In genomic region chr5:177367323-177367848, GRCh38 we compare ENCODE assay signal across 10 cellular contexts. TPM values are rescaled to one million over a fixed set of nuclear protein-coding genes. Genes with fewer than 3 reads are reported as not detected.
DNase-seq lines count a peak whose midpoint lies in the region; ATAC-seq, FAIRE-seq and TF ChIP-seq lines count a peak whose summit lies in the region.
"Had no signal": no experiment of that assay in that cellular context is flagged by ENCODE, and none has a peak within 500 bp of the region (broad histone marks: within the 10 kb centered on the region; RNA-seq: fewer than 3 reads in every experiment).

No MANE protein-coding gene starts in this region.

- FAIRE-seq in A549 (lab: Jason Lieb, UNC) = no peak

- 0 out of 3 replicates have a peak overlapping the region, but pooled peaks have one; percentile 10 for H3K4me2 ChIP-seq in A549

- POLR2A ChIA-PET in A549 (lab: Yijun Ruan, JAX) = no interaction called here

- H3K9me3 ChIP-seq in A549 (no peaks in the 10 kb centered on the region), left ventricle myocardium inferior (replicated peaks) (no peaks in the 10 kb centered on the region)

- peaks cover 5% of the 10 kb centered on the region for H3K27me3 ChIP-seq in left ventricle myocardium inferior (ENCODE audit: low read depth)

- 77% methylated on average over 34 of the region's 46 CpGs for WGBS in A549 (ENCODE audit: missing lambda C conversion rate)

- H3K27ac Mint-ChIP-seq in osteocyte (ENCODE audit: unreplicated experiment) = no peak overlapping the region
- no peak overlapping the region for H3K27ac Mint-ChIP-seq in activated T-helper 17 cell treated with anti-CD3 and anti-CD28 coated beads, Interleukin-2, amount 50 U/mL, for 72 hours

- DNase-seq in A549 (ENCODE audit: low read depth in 1 of 2, low spot score in 1 of 2) = no peak
- no peak for DNase-seq in left ventricle myocardium inferior
- DNase-seq in osteocyte (ENCODE audit: extremely low spot score, unreplicated experiment) = peak; percentile 85
- no peak for DNase-seq in globus pallidus (ENCODE audit: low spot score)
- no peak for DNase-seq in KG1 (lab: John Stamatoyannopoulos, UW)

- H3K9me3 Mint-ChIP-seq in osteocyte (ENCODE audit: unreplicated experiment) = no peaks in the 10 kb centered on the region
- H3K9me3 Mint-ChIP-seq in activated T-helper 17 cell treated with anti-CD3 and anti-CD28 coated beads, Interleukin-2, amount 50 U/mL, for 72 hours = no peaks in the 10 kb centered on the region
- H3K9me3 Mint-ChIP-seq: central memory CD8-positive, alpha-beta T cell had no signal

- TF ChIP-seq EP300 in A549 (IDR thresholded peaks at IDR 0.05) = no peak

- CTCF ChIA-PET in A549 (lab: Yijun Ruan, JAX) = interaction anchor here (0.9 to 33.9 kb wide), 8 partner anchors 12 to 89 kb away, joined by 3 to 1107 read pairs (median 9); partner anchors contain the start of genes F12, PFN3 and SLC34A1

- no peak for TF ChIP-seq CTCF in A549 (IDR thresholded peaks at IDR 0.05)
- no peak for TF ChIP-seq CTCF in VCaP (conservative IDR thresholded peaks at IDR 0.05)
- no peak for TF ChIP-seq CTCF in left ventricle myocardium inferior (IDR thresholded peaks at IDR 0.05; ENCODE audit: borderline replicate concordance)
- no peak for TF ChIP-seq CTCF in osteocyte (IDR thresholded peaks at IDR 0.05)

- no peak overlapping the region for H3K4me3 ChIP-seq in A549
- peak overlapping the region; percentile 71 for H3K4me3 ChIP-seq in left ventricle myocardium inferior

- no peak for ATAC-seq in A549
- no peak for ATAC-seq in HG02588 (IDR thresholded peaks at IDR 0.05; ENCODE audit: unreplicated experiment)
- ATAC-seq in activated T-helper 17 cell treated with anti-CD3 and anti-CD28 coated beads, Interleukin-2, amount 50 U/mL, for 72 hours (replicated peaks) = no peak

- H3K4me3 Mint-ChIP-seq in osteocyte (ENCODE audit: unreplicated experiment) = peak overlapping the region; percentile 83
- no peak overlapping the region for H3K4me3 Mint-ChIP-seq in activated T-helper 17 cell treated with anti-CD3 and anti-CD28 coated beads, Interleukin-2, amount 50 U/mL, for 72 hours
- H3K4me3 Mint-ChIP-seq: central memory CD8-positive, alpha-beta T cell had no signal

- no peaks in the 10 kb centered on the region for H3K36me3 Mint-ChIP-seq in osteocyte (ENCODE audit: unreplicated experiment)
- peaks cover 62% of the 10 kb centered on the region for H3K36me3 Mint-ChIP-seq in activated T-helper 17 cell treated with anti-CD3 and anti-CD28 coated beads, Interleukin-2, amount 50 U/mL, for 72 hours (ENCODE audit: low read depth)

- no peak for TF ChIP-seq POLR2A in A549 (IDR thresholded peaks at IDR 0.05; ENCODE audit: low read length)

- no peak overlapping the region for H3K27ac ChIP-seq in A549
- H3K27ac ChIP-seq in VCaP = peak overlapping the region; percentile 98
- peak overlapping the region; percentile 82 for H3K27ac ChIP-seq in left ventricle myocardium inferior (replicated peaks)

- H3K27me3 Mint-ChIP-seq in osteocyte (ENCODE audit: unreplicated experiment) = no peaks in the 10 kb centered on the region
- H3K27me3 Mint-ChIP-seq in activated T-helper 17 cell treated with anti-CD3 and anti-CD28 coated beads, Interleukin-2, amount 50 U/mL, for 72 hours = no peaks in the 10 kb centered on the region
- H3K27me3 Mint-ChIP-seq: central memory CD8-positive, alpha-beta T cell had no signal

- TF ChIP-seq RAD21 in A549 (conservative IDR thresholded peaks at IDR 0.05 in 1 of 2, IDR thresholded peaks at IDR 0.05 in 1 of 2) = no peak

- H3K4me1 ChIP-seq in A549 = peaks cover 20% of the 10 kb centered on the region; the same call in 2 of the 3 replicates
- H3K4me1 ChIP-seq in left ventricle myocardium inferior = peaks cover 56% of the 10 kb centered on the region

- H3K4me1 Mint-ChIP-seq in osteocyte (ENCODE audit: unreplicated experiment) = peaks cover 22% of the 10 kb centered on the region
- peaks cover 50% of the 10 kb centered on the region for H3K4me1 Mint-ChIP-seq in activated T-helper 17 cell treated with anti-CD3 and anti-CD28 coated beads, Interleukin-2, amount 50 U/mL, for 72 hours

- intact Hi-C loops in left ventricle myocardium inferior (cut with micrococcal nuclease) = no loop called here

- H3K36me3 ChIP-seq in left ventricle myocardium inferior = no peaks in the 10 kb centered on the region

TF ChIP-seq in A549, 52 proteins besides CTCF, POLR2A, EP300 and RAD21:
- TF ChIP-seq, protein P1, sequence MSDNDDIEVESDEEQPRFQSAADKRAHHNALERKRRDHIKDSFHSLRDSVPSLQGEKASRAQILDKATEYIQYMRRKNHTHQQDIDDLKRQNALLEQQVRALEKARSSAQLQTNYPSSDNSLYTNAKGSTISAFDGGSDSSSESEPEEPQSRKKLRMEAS (IDR thresholded peaks at IDR 0.05) = no peak
- TF ChIP-seq RARB (CRISPR knock-in tag; IDR thresholded peaks at IDR 0.05) (no peak), CBX8 (IDR thresholded peaks at IDR 0.05) (no peak), NFE2L2 (conservative IDR thresholded peaks at IDR 0.05; ENCODE audit: low read length) (no peak), HDAC2 (IDR thresholded peaks at IDR 0.05) (no peak), HEYL (CRISPR knock-in tag; IDR thresholded peaks at IDR 0.05) (no peak), SMC3 (IDR thresholded peaks at IDR 0.05) (no peak), BHLHE40 (IDR thresholded peaks at IDR 0.05; ENCODE audit: low read depth, low read length) (no peak), MAFK (IDR thresholded peaks at IDR 0.05; ENCODE audit: partially characterized antibody) (no peak), FOSB (CRISPR knock-in tag; IDR thresholded peaks at IDR 0.05) (no peak), PHF8 (IDR thresholded peaks at IDR 0.05; ENCODE audit: borderline replicate concordance, low read depth) (no peak), CHD2 (IDR thresholded peaks at IDR 0.05; ENCODE audit: low read length, partially characterized antibody) (no peak)
- TF ChIP-seq, protein P2, sequence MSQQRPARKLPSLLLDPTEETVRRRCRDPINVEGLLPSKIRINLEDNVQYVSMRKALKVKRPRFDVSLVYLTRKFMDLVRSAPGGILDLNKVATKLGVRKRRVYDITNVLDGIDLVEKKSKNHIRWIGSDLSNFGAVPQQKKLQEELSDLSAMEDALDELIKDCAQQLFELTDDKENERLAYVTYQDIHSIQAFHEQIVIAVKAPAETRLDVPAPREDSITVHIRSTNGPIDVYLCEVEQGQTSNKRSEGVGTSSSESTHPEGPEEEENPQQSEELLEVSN (IDR thresholded peaks at IDR 0.05; ENCODE audit: borderline replicate concordance, low read depth) = no peak

RNA-seq across cellular contexts. Expression of gene RGS14, which starts 9.7 kb away (rescaled TPM):
- 3.9 and 5.8 TPM in 2 replicates for polyA plus RNA-seq in A549 (2011; rRNA removed)
- 13.9 and 18.5 TPM in 2 replicates for polyA plus RNA-seq in A549 (2012; cell fraction: cytosol; rRNA removed)
- polyA plus RNA-seq in A549 (2012; cell fraction: nucleus; rRNA removed) = 16.1 and 18.7 TPM in 2 replicates
- 5.2 to 8.4 TPM (median 6.4 TPM) in 3 replicates for polyA plus RNA-seq in A549 (2017; fragmentation: RNase III; extraction: RNeasy Plus Mini Kit Qiagen cat#74134 plus additional on column Dnase treatment)
- polyA minus RNA-seq in A549 (2011; rRNA and poly(A)+ RNA removed) = 2.6 and 2.9 TPM in 2 replicates
- 4.6 TPM for total RNA-seq in left ventricle myocardium inferior
- total RNA-seq in osteocyte = 6.2 and 7.4 TPM in 2 replicates
- total RNA-seq in activated T-helper 17 cell treated with anti-CD3 and anti-CD28 coated beads, Interleukin-2, amount 50 U/mL, for 72 hours = 100 to 1,000 TPM in 1 of 2 donors, 10 to 100 TPM in 1; 45.5 to 102 TPM

RNA-seq across cellular contexts. Expression of gene LMAN2, which starts 15.9 kb away (rescaled TPM):
- polyA plus RNA-seq in A549 (2011; rRNA removed) (123 and 172 TPM in 2 replicates), A549 (2017; fragmentation: RNase III; extraction: RNeasy Plus Mini Kit Qiagen cat#74134 plus additional on column Dnase treatment) (207 to 222 TPM (median 210 TPM) in 3 replicates)
- polyA plus RNA-seq in A549 (2012; cell fraction: cytosol; rRNA removed) = 328 and 334 TPM in 2 replicates
- polyA plus RNA-seq in A549 (2012; cell fraction: nucleus; rRNA removed) = 418 and 431 TPM in 2 replicates
- 230 and 259 TPM in 2 replicates for polyA minus RNA-seq in A549 (2011; rRNA and poly(A)+ RNA removed)
- total RNA-seq in left ventricle myocardium inferior (60.0 TPM), osteocyte (102 and 109 TPM in 2 replicates)
- 100 to 1,000 TPM in 1 of 2 donors, 10 to 100 TPM in 1; 94.3 to 122 TPM for total RNA-seq in activated T-helper 17 cell treated with anti-CD3 and anti-CD28 coated beads, Interleukin-2, amount 50 U/mL, for 72 hours

RNA-seq across cellular contexts. Expression of gene SLC34A1, which starts 16.8 kb away (rescaled TPM):
- polyA plus RNA-seq in A549 (2011; rRNA removed) (not detected in 2 replicates), A549 (2017; fragmentation: RNase III; extraction: RNeasy Plus Mini Kit Qiagen cat#74134 plus additional on column Dnase treatment) (0.03 TPM in 2 of 3 replicates, not detected in the other)
- 0.01 TPM in 2 replicates for polyA plus RNA-seq in A549 (2012; cell fraction: cytosol; rRNA removed)
- 0.02 and 0.05 TPM in 2 replicates for polyA plus RNA-seq in A549 (2012; cell fraction: nucleus; rRNA removed)
- polyA minus RNA-seq in A549 (2011; rRNA and poly(A)+ RNA removed) = 0.12 TPM in 1 of 2 replicates, not detected in the other
- total RNA-seq in left ventricle myocardium inferior (not detected), osteocyte (not detected in 2 replicates)
- total RNA-seq in activated T-helper 17 cell treated with anti-CD3 and anti-CD28 coated beads, Interleukin-2, amount 50 U/mL, for 72 hours = 1 to 10 TPM in 1 of 2 donors, under 1 TPM in 1; 0.56 to 1.1 TPM
- total RNA-seq: mesenteric fat pad had no signal

RNA-seq across cellular contexts. Expression of gene PFN3, which starts 33.1 kb away (rescaled TPM):
- polyA plus RNA-seq in A549 (2011; rRNA removed) (not detected in 2 replicates), A549 (2017; fragmentation: RNase III; extraction: RNeasy Plus Mini Kit Qiagen cat#74134 plus additional on column Dnase treatment) (not detected in 3 replicates)
- polyA plus RNA-seq in A549 (2012; cell fraction: cytosol; rRNA removed) = 0.11 TPM in 1 of 2 replicates, not detected in the other
- polyA plus RNA-seq in A549 (2012; cell fraction: nucleus; rRNA removed) = not detected in 2 replicates
- polyA minus RNA-seq in A549 (2011; rRNA and poly(A)+ RNA removed) = not detected in 2 replicates
- total RNA-seq in left ventricle myocardium inferior (not detected), osteocyte (not detected in 2 replicates)
- not detected for total RNA-seq in activated T-helper 17 cell treated with anti-CD3 and anti-CD28 coated beads, Interleukin-2, amount 50 U/mL, for 72 hours
- total RNA-seq: mesenteric fat pad had no signal

RNA-seq across cellular contexts. Expression of gene F12, which starts 42.0 kb away (rescaled TPM):
- polyA plus RNA-seq in A549 (2011; rRNA removed) = 5.3 TPM in 2 replicates
- polyA plus RNA-seq in A549 (2012; cell fraction: cytosol; rRNA removed) = 18.4 and 25.5 TPM in 2 replicates
- polyA plus RNA-seq in A549 (2012; cell fraction: nucleus; rRNA removed) = 16.0 and 36.1 TPM in 2 replicates
- 14.3 to 15.5 TPM (median 14.5 TPM) in 3 replicates for polyA plus RNA-seq in A549 (2017; fragmentation: RNase III; extraction: RNeasy Plus Mini Kit Qiagen cat#74134 plus additional on column Dnase treatment)
- polyA minus RNA-seq in A549 (2011; rRNA and poly(A)+ RNA removed) = 2.2 and 2.8 TPM in 2 replicates
- not detected for total RNA-seq in left ventricle myocardium inferior
- total RNA-seq in osteocyte = 1.0 and 1.5 TPM in 2 replicates
- total RNA-seq in activated T-helper 17 cell treated with anti-CD3 and anti-CD28 coated beads, Interleukin-2, amount 50 U/mL, for 72 hours = 1 to 10 TPM; 3.7 to 4.6 TPM
- total RNA-seq: mesenteric fat pad had no signal

Comparison
In these comparisons a context has a peak if more than half of its experiments do, and no peak if none do; other contexts are left out.
1. H3K27ac ChIP-seq: peak in VCaP (single experiment) and left ventricle myocardium inferior (single experiment); none in A549 (0 of 2).